Comparison of ENCODE assay signal across 31 cellular contexts in genomic region chr1:221164029-221164428, GRCh38.
DNase-seq lines count a peak whose midpoint lies in the region; ATAC-seq, FAIRE-seq and TF ChIP-seq lines count a peak whose summit lies in the region.
"Had no signal": no experiment of that assay in that cellular context is flagged by ENCODE, and none has a peak within 500 bp of the region (broad histone marks: within the 10 kb centered on the region; RNA-seq: fewer than 3 reads in every experiment).

No MANE protein-coding gene starts in this region.

- H4K20me1 ChIP-seq in BLaER1 treated with 17β-estradiol and CSF1 and Interleukin-3, amounts not matched to agents 10 nM and 100 nM = no peaks in the 10 kb centered on the region
- H4K20me1 ChIP-seq in PC-3 (ENCODE audit: low read length) (no peaks in the 10 kb centered on the region), endothelial cell of umbilical vein (replicated peaks; ENCODE audit: control insufficient read depth, extremely low read depth, insufficient read depth, low read length) (no peaks in the 10 kb centered on the region)

- no peak overlapping the region; a peak in 1 of 22 replicates for H3K9ac ChIP-seq in BLaER1 treated with 17β-estradiol and CSF1 and Interleukin-3, amounts not matched to agents 10 nM and 100 nM
- no peak overlapping the region for H3K9ac ChIP-seq in PC-3 (ENCODE audit: low read length)
- no peak overlapping the region for H3K9ac ChIP-seq in endothelial cell of umbilical vein (replicated peaks; ENCODE audit: extremely low read depth, insufficient read depth, low read length)
- H3K9ac ChIP-seq in mesenchymal stem cell (ENCODE audit: low read length) = no peak overlapping the region
- H3K9ac ChIP-seq: parathyroid adenoma had no signal

- H2BK15ac ChIP-seq in mesenchymal stem cell (ENCODE audit: low read depth, poor library complexity, severe bottlenecking) = no peak overlapping the region

- H3K4me1 ChIP-seq in BLaER1 treated with 17β-estradiol and CSF1 and Interleukin-3, amounts not matched to agents 10 nM and 100 nM = peaks cover 34 to 96% (median 57%) of the 10 kb centered on the region in 10 experiments
- H3K4me1 ChIP-seq in PC-3 (ENCODE audit: insufficient read depth, low read length) (peaks cover 20% of the 10 kb centered on the region), endothelial cell of umbilical vein (ENCODE audit: control insufficient read depth, extremely low read depth, insufficient read depth, low read length) (peaks cover 42% of the 10 kb centered on the region), mesenchymal stem cell (ENCODE audit: control insufficient read depth, insufficient read depth, low read depth, low read length) (peaks cover 1% of the 10 kb centered on the region), upper lobe of right lung (peaks cover 13% of the 10 kb centered on the region)
- H3K4me1 ChIP-seq: parathyroid adenoma, Peyer's patch, right atrium auricular region had no signal

- no peak overlapping the region for H3K18ac ChIP-seq in mesenchymal stem cell (ENCODE audit: low read depth in 1 of 2, low read length in 2 of 2)

- H4K91ac ChIP-seq in mesenchymal stem cell (ENCODE audit: low read length) = no peak overlapping the region

- TF ChIP-seq POLR2A in endothelial cell of umbilical vein (IDR thresholded peaks at IDR 0.05; ENCODE audit: low read depth, low read length) = no peak

- dilution Hi-C loops in endothelial cell of umbilical vein (cut with MboI; ENCODE audit: extremely low pct_ligation_motif_present, low sequenced_read_pairs) = no loop called here

- DNase-seq in PC-3 (peak; percentile 45), endothelial cell of umbilical vein (ENCODE audit: low read depth, low spot score) (peak; percentile 71), mesenchymal stem cell (peak; percentile 67), MV-4-11 (lab: John Stamatoyannopoulos, UW) (no peak), NOMO-1 treated with DMSO at 0.1 percent for 48 hours (lab: John Stamatoyannopoulos, UW; ENCODE audit: unreplicated experiment) (no peak), upper lobe of right lung (no peak)
- DNase-seq: activated CD4-positive, alpha-beta memory T cell treated with anti-CD3 and anti-CD28 coated beads for 36 hours; activated CD8-positive, alpha-beta memory T cell treated with anti-CD3 and anti-CD28 coated beads, Interleukin-2, amount 50 U/mL, for 4 hours; activated naive CD4-positive, alpha-beta T cell treated with anti-CD3 and anti-CD28 coated beads, Interleukin-2, amount 10 ng/mL, durations not matched to agents 7 days and 5 days; DMS79 treated with DMSO at 0.1 percent for 48 hours; endodermal cell; islet precursor cell; mucosa of descending colon; NCI-H1105 treated with DMSO at 0.1 percent for 48 hours; NCI-H1930; NCI-H526; Peyer's patch; SIG-M5; stimulated activated CD4-positive, alpha-beta T cell treated with anti-CD3 and anti-CD28 coated beads, Interleukin-2, amount 100 ng/mL, for 48 hours; T-helper 1 cell; trophoblast cell had no signal

- no peak overlapping the region for H2BK5ac ChIP-seq in mesenchymal stem cell (ENCODE audit: low read depth, low read length, poor library complexity, severe bottlenecking)

- H3K79me2 ChIP-seq in PC-3 (ENCODE audit: low read length) (no peaks in the 10 kb centered on the region), endothelial cell of umbilical vein (ENCODE audit: control insufficient read depth, insufficient read depth, low read length) (no peaks in the 10 kb centered on the region)
- H3K79me2 ChIP-seq: parathyroid adenoma had no signal

- CTCF ChIA-PET in PC-3 (lab: Charles Lee) = interaction anchor here (0.6 kb wide), 1 partner anchor 63 kb away, joined by 3 read pairs; no protein-coding TSS in a partner anchor
- CTCF ChIA-PET in endothelial cell of umbilical vein (lab: Charles Lee) = interaction anchor here (0.6 to 2.2 kb wide), 3 partner anchors 40 to 288 kb away, joined by 3 to 11 read pairs (median 3); no protein-coding TSS in a partner anchor

- ATAC-seq in PC-3 (peak; percentile 94), HG03039 (IDR thresholded peaks at IDR 0.05; ENCODE audit: unreplicated experiment) (no peak), upper lobe of right lung (no peak)
- ATAC-seq: GM23338, mucosa of descending colon had no signal

- no peaks in the 10 kb centered on the region; a peak in 1 of 22 replicates for H3K9me3 ChIP-seq in BLaER1 treated with 17β-estradiol and CSF1 and Interleukin-3, amounts not matched to agents 10 nM and 100 nM (replicated peaks in 1 of 11)
- H3K9me3 ChIP-seq in PC-3 (ENCODE audit: low read length) (no peaks in the 10 kb centered on the region), endothelial cell of umbilical vein (replicated peaks; ENCODE audit: control insufficient read depth, insufficient read depth, low read length) (no peaks in the 10 kb centered on the region), mesenchymal stem cell (ENCODE audit: control insufficient read depth, low read length) (no peaks in the 10 kb centered on the region), upper lobe of right lung (no peaks in the 10 kb centered on the region)
- H3K9me3 ChIP-seq: esophagus muscularis mucosa, mucosa of descending colon, Peyer's patch, right atrium auricular region had no signal

- H3K9me2 ChIP-seq in PC-3 (replicated peaks; ENCODE audit: low read length) = no peaks in the 10 kb centered on the region

- BruUV-seq in PC-3 (replicated peaks; lab: Mats Ljungman, UMichigan) = no TSS peak
- no TSS peak for BruUV-seq in endothelial cell of umbilical vein (replicated peaks; lab: Mats Ljungman, UMichigan)

- no peak overlapping the region for H4K8ac ChIP-seq in mesenchymal stem cell (ENCODE audit: low read length)

- H2BK120ac ChIP-seq in mesenchymal stem cell (ENCODE audit: low read depth, low read length) = no peak overlapping the region

- no peaks in the 10 kb centered on the region for H3K36me3 ChIP-seq in BLaER1 treated with 17β-estradiol and CSF1 and Interleukin-3, amounts not matched to agents 10 nM and 100 nM
- no peaks in the 10 kb centered on the region for H3K36me3 ChIP-seq in PC-3 (ENCODE audit: low read depth, low read length)
- H3K36me3 ChIP-seq in endothelial cell of umbilical vein (ENCODE audit: control insufficient read depth in 2 of 2, extremely low read depth in 1 of 2, insufficient read depth in 2 of 2, low read length in 2 of 2) = no peaks in the 10 kb centered on the region
- no peaks in the 10 kb centered on the region for H3K36me3 ChIP-seq in mesenchymal stem cell (ENCODE audit: control insufficient read depth in 1 of 2, insufficient read depth in 2 of 2, low read depth in 1 of 2, low read length in 2 of 2)
- no peaks in the 10 kb centered on the region for H3K36me3 ChIP-seq in upper lobe of right lung
- H3K36me3 ChIP-seq: cardiac muscle cell, esophagus muscularis mucosa, Peyer's patch, right atrium auricular region had no signal

- H2BK12ac ChIP-seq in mesenchymal stem cell (ENCODE audit: low read length in 2 of 2) = no peak overlapping the region

- no peak overlapping the region for H2AFZ ChIP-seq in PC-3 (ENCODE audit: low read length)
- no peak overlapping the region for H2AFZ ChIP-seq in endothelial cell of umbilical vein (ENCODE audit: low read depth, low read length)
- no peak overlapping the region for H2AFZ ChIP-seq in mesenchymal stem cell (ENCODE audit: low read depth, low read length)
- H2AFZ ChIP-seq: GM23338, parathyroid adenoma had no signal

- peak overlapping the region in 4 of 11 experiments; percentile 43 to 83 (median 77); a peak in 8 of 22 replicates for H3K4me2 ChIP-seq in BLaER1 treated with 17β-estradiol and CSF1 and Interleukin-3, amounts not matched to agents 10 nM and 100 nM
- H3K4me2 ChIP-seq in PC-3 (ENCODE audit: low read length) (0 out of 2 replicates have a peak overlapping the region, but pooled peaks have one; percentile 26), endothelial cell of umbilical vein (ENCODE audit: insufficient read depth, low read length) (no peak overlapping the region), mesenchymal stem cell (ENCODE audit: low read length, poor library complexity, severe bottlenecking) (no peak overlapping the region)
- H3K4me2 ChIP-seq: GM23338 had no signal

- intact Hi-C loops in PC-3 (cut with micrococcal nuclease) (loop anchor here (5.0 kb wide), 1 partner anchor 47 kb away; no protein-coding TSS in a partner anchor), endothelial cell of umbilical vein (cut with micrococcal nuclease) (loop anchor here (2.0 to 10.0 kb wide), 2 partner anchors 251 to 287 kb away; no protein-coding TSS in a partner anchor), upper lobe of right lung (cut with DNase I) (no loop called here)

- no peak overlapping the region for H3K23ac ChIP-seq in mesenchymal stem cell (ENCODE audit: low read length in 2 of 2)

- peak overlapping the region in 9 of 11 experiments; percentile 32 to 98 (median 93); a peak in 14 of 22 replicates for H3K27ac ChIP-seq in BLaER1 treated with 17β-estradiol and CSF1 and Interleukin-3, amounts not matched to agents 10 nM and 100 nM
- H3K27ac ChIP-seq in PC-3 (ENCODE audit: low read length) (no peak overlapping the region), endothelial cell of umbilical vein (ENCODE audit: insufficient read depth, low read depth, low read length) (no peak overlapping the region), mesenchymal stem cell (ENCODE audit: low read length, poor library complexity, severe bottlenecking) (no peak overlapping the region), upper lobe of right lung (no peak overlapping the region)
- H3K27ac ChIP-seq: cardiac muscle cell, coronary artery, esophagus muscularis mucosa, parathyroid adenoma, Peyer's patch, right atrium auricular region had no signal

- no peak for FAIRE-seq in endothelial cell of umbilical vein (lab: Jason Lieb, UNC)
- FAIRE-seq: GM12891 had no signal

- no peaks in the 10 kb centered on the region for H3K27me3 ChIP-seq in BLaER1 treated with 17β-estradiol and CSF1 and Interleukin-3, amounts not matched to agents 10 nM and 100 nM
- H3K27me3 ChIP-seq in PC-3 (ENCODE audit: low read length) (no peaks in the 10 kb centered on the region), endothelial cell of umbilical vein (ENCODE audit: control insufficient read depth in 2 of 2, insufficient read depth in 2 of 2, low read length in 2 of 2) (no peaks in the 10 kb centered on the region), mesenchymal stem cell (ENCODE audit: control insufficient read depth in 1 of 2, insufficient read depth in 1 of 2, low read length in 2 of 2) (no peaks in the 10 kb centered on the region), upper lobe of right lung (no peaks in the 10 kb centered on the region)
- H3K27me3 ChIP-seq: cardiac muscle cell, esophagus muscularis mucosa, Peyer's patch, right atrium auricular region had no signal

- no peaks in the 10 kb centered on the region for H3K79me1 ChIP-seq in mesenchymal stem cell (replicated peaks; ENCODE audit: low read length, poor library complexity, severe bottlenecking)

- WGBS in mesenchymal stem cell = 100% methylated on average over 1 of the region's 1 CpG

- H3F3A ChIP-seq in PC-3 (ENCODE audit: low read length, unreplicated experiment) = no peaks in the 10 kb centered on the region

- no peaks in the 10 kb centered on the region for H3K9me1 ChIP-seq in endothelial cell of umbilical vein (replicated peaks; ENCODE audit: control insufficient read depth, extremely low read depth, insufficient read depth, low read length)

- no peak overlapping the region for H2AK5ac ChIP-seq in mesenchymal stem cell (ENCODE audit: low read length, severe bottlenecking)

- H3K4me3 ChIP-seq in BLaER1 treated with 17β-estradiol and CSF1 and Interleukin-3, amounts not matched to agents 10 nM and 100 nM = no peak overlapping the region
- H3K4me3 ChIP-seq in PC-3 (ENCODE audit: low read length) (no peak overlapping the region), endothelial cell of umbilical vein (replicated peaks in 1 of 3; ENCODE audit: insufficient read depth in 1 of 3, low read depth in 1 of 3, low read length in 3 of 3) (no peak overlapping the region), mesenchymal stem cell (ENCODE audit: insufficient read depth in 1 of 2, low read depth in 1 of 2, low read length in 2 of 2) (no peak overlapping the region), upper lobe of right lung (no peak overlapping the region)
- H3K4me3 ChIP-seq: cardiac muscle cell, coronary artery, esophagus muscularis mucosa, GM23338, lung, mucosa of descending colon, Peyer's patch, right atrium auricular region had no signal

- POLR2A ChIA-PET in PC-3 (lab: Charles Lee; ENCODE audit: unreplicated experiment) = no interaction called here
- POLR2A ChIA-PET in endothelial cell of umbilical vein (lab: Charles Lee) = no interaction called here

- no peak overlapping the region for H3K4ac ChIP-seq in mesenchymal stem cell (ENCODE audit: low read depth in 1 of 2, low read length in 2 of 2)

- H3K14ac ChIP-seq in mesenchymal stem cell (ENCODE audit: low read length in 2 of 2) = no peak overlapping the region

- TF ChIP-seq CTCF in PC-3 (conservative IDR thresholded peaks at IDR 0.05; ENCODE audit: low read depth, low read length) = no peak
- no peak for TF ChIP-seq CTCF in endothelial cell of umbilical vein (IDR thresholded peaks at IDR 0.05; ENCODE audit: extremely low read depth in 1 of 2, insufficient read depth in 1 of 2, low read depth in 1 of 2, low read length in 2 of 2)
- no peak for TF ChIP-seq CTCF in upper lobe of right lung (IDR thresholded peaks at IDR 0.05)

Comparison
In these comparisons a context has a peak if more than half of its experiments do, and no peak if none do; other contexts are left out.
1. H3K27ac ChIP-seq: peak in BLaER1 treated with 17β-estradiol and CSF1 and Interleukin-3, amounts not matched to agents 10 nM and 100 nM (9 of 11); none in PC-3 (single experiment), endothelial cell of umbilical vein (single experiment), mesenchymal stem cell (single experiment) and upper lobe of right lung (single experiment).
2. DNase-seq: peak in PC-3 (single experiment), endothelial cell of umbilical vein (single experiment) and mesenchymal stem cell (single experiment); none in MV-4-11 (single experiment), NOMO-1 treated with DMSO at 0.1 percent for 48 hours (single experiment) and upper lobe of right lung (single experiment).